ENCODE assay signal across 27 cellular contexts in the genomic region with DNA sequence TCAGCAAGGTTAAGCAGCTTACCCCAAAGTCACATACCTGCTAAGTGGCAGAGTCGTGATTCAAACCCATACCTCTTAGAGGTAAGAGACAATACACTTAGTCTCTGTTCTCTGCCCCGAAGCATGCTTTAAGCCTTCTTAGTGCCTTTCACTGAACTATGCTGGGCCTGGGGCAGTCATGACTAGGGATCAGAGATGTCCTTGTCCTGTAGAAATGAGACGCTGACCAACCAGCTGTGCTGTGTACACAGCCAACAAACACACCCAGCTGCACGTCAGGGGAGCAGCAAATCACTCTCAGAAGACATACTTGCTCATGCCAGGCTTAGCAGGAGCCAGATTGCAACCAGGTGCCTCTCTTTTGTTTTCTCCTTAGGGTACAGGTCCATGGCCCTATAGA.
DNase-seq lines count a peak whose midpoint lies in the region; ATAC-seq and TF ChIP-seq lines count a peak whose summit lies in the region.
"Had no signal": no experiment of that assay in that cellular context is flagged by ENCODE, and none has a peak within 500 bp of the region (broad histone marks: within the 10 kb centered on the region; RNA-seq: fewer than 3 reads in every experiment).

No MANE protein-coding gene starts in this region.

- no peak overlapping the region for H4K8ac ChIP-seq in H9 (replicated peaks; ENCODE audit: insufficient read length, low read depth, low read length)

- no peak overlapping the region for H3K18ac ChIP-seq in H9 (ENCODE audit: insufficient read length, low read depth, low read length)

- H3K4me1 ChIP-seq in H9 (ENCODE audit: insufficient read depth, low read length) (no peaks in the 10 kb centered on the region), endodermal cell (ENCODE audit: control insufficient read depth, insufficient read depth, low read length) (no peaks in the 10 kb centered on the region), upper lobe of right lung (no peaks in the 10 kb centered on the region), body of pancreas (no peaks in the 10 kb centered on the region)
- H3K4me1 ChIP-seq: breast epithelium, gastrocnemius medialis, SJCRH30 had no signal

- no peaks in the 10 kb centered on the region for H3K36me3 ChIP-seq in endodermal cell (ENCODE audit: control insufficient read depth, insufficient read depth, low read length)
- H3K36me3 ChIP-seq in upper lobe of right lung, result no peaks in the 10 kb centered on the region
- H3K36me3 ChIP-seq in body of pancreas (replicated peaks in 1 of 2; ENCODE audit: insufficient read depth in 1 of 2, low read depth in 2 of 2), result no peaks in the 10 kb centered on the region
- H3K36me3 ChIP-seq: breast epithelium, gastrocnemius medialis, SJCRH30, thyroid gland had no signal

- no peak overlapping the region for H3K56ac ChIP-seq in H9 (ENCODE audit: insufficient read length, low read depth, low read length)

- TF ChIP-seq POLR2A in body of pancreas (IDR thresholded peaks at IDR 0.05), result no peak

- H3K27me3 ChIP-seq in H9 (ENCODE audit: insufficient read depth, low read length) (no peaks in the 10 kb centered on the region), endodermal cell (ENCODE audit: control insufficient read depth, insufficient read depth, low read length, poor library complexity, severe bottlenecking) (no peaks in the 10 kb centered on the region), upper lobe of right lung (peaks cover 8% of the 10 kb centered on the region), body of pancreas (peaks cover 0 to 3% of the 10 kb centered on the region in 2 donors)
- H3K27me3 ChIP-seq: SJCRH30, thyroid gland had no signal

- H3K36me3 Mint-ChIP-seq in H9 (ENCODE audit: insufficient read depth in 1 of 3, low read depth in 3 of 3), result no peaks in the 10 kb centered on the region
- no peaks in the 10 kb centered on the region for H3K36me3 Mint-ChIP-seq in endodermal cell (ENCODE audit: low read depth)
- H3K36me3 Mint-ChIP-seq: activated naive CD4-positive, alpha-beta T cell treated with anti-CD3 and anti-CD28 coated beads, Interleukin-2, amount 50 U/mL, for 72 hours; CD4-positive, alpha-beta memory T cell; natural killer cell treated with Interleukin-12 subunit alpha and Interleukin-12 subunit beta and Interleukin-15 and Interleukin-18, amount 100 ng/mL, for 72 hours had no signal

- no CpG with 5 or more reads among the region's 4 CpGs for WGBS in H9 (ENCODE audit: extremely low coverage, insufficient read length, low lambda C conversion rate)
- WGBS in endodermal cell (ENCODE audit: insufficient coverage in 1 of 2, insufficient read length in 1 of 2), 2 experiments, result 71 to 86% methylated on average over 4 of the region's 4 CpGs
- WGBS in body of pancreas, 2 donors, result 47 to 53% methylated on average over 4 of the region's 4 CpGs

- H2BK15ac ChIP-seq in H9 (ENCODE audit: low read depth, low read length), result no peak overlapping the region

- TF ChIP-seq CTCF in H9 (conservative IDR thresholded peaks at IDR 0.05) (no peak), endodermal cell (conservative IDR thresholded peaks at IDR 0.05) (no peak), upper lobe of right lung (IDR thresholded peaks at IDR 0.05) (no peak), body of pancreas (IDR thresholded peaks at IDR 0.05) (no peak)

- no peaks in the 10 kb centered on the region for H3K9me3 ChIP-seq in H9 (ENCODE audit: control insufficient read depth, low read depth, low read length)
- H3K9me3 ChIP-seq in endodermal cell (ENCODE audit: control insufficient read depth, low read length), result no peaks in the 10 kb centered on the region
- no peaks in the 10 kb centered on the region for H3K9me3 ChIP-seq in upper lobe of right lung
- no peaks in the 10 kb centered on the region for H3K9me3 ChIP-seq in body of pancreas
- H3K9me3 ChIP-seq: breast epithelium, gastrocnemius medialis, SJCRH30, thyroid gland had no signal

- no peak overlapping the region for H2AFZ ChIP-seq in H9 (ENCODE audit: low read length)

- H3K4ac ChIP-seq in H9 (ENCODE audit: low read depth, low read length), result no peak overlapping the region

- H3K9ac ChIP-seq in H9 (ENCODE audit: extremely low read depth, insufficient read length, low read length) (no peak overlapping the region), endodermal cell (ENCODE audit: extremely low read depth, low read length, poor library complexity, severe bottlenecking) (no peak overlapping the region)

- no peaks in the 10 kb centered on the region for H3K23me2 ChIP-seq in H9 (ENCODE audit: insufficient read length, low read depth, low read length, poor library complexity, severe bottlenecking)

- H3K4me3 Mint-ChIP-seq in H9 (no peak overlapping the region), endodermal cell (no peak overlapping the region)
- H3K4me3 Mint-ChIP-seq: activated CD4-positive, alpha-beta T cell treated with anti-CD3 and anti-CD28 coated beads, Interleukin-2, amount 10 ng/mL, durations not matched to agents 24 days and 14 days; B cell; CD4-positive, alpha-beta memory T cell; natural killer cell treated with Interleukin-12 subunit alpha and Interleukin-12 subunit beta and Interleukin-15 and Interleukin-18, amount 100 ng/mL, for 72 hours had no signal

- no peak overlapping the region for H3T11ph ChIP-seq in H9 (ENCODE audit: low read length)

- H3K4me3 ChIP-seq in endodermal cell (ENCODE audit: low read length), result no peak overlapping the region
- H3K4me3 ChIP-seq in upper lobe of right lung, result no peak overlapping the region
- no peak overlapping the region for H3K4me3 ChIP-seq in body of pancreas
- H3K4me3 ChIP-seq: breast epithelium, gastrocnemius medialis, SJCRH30, thyroid gland had no signal

- H2BK120ac ChIP-seq in H9 (ENCODE audit: low read depth, low read length, poor library complexity, severe bottlenecking), result no peak overlapping the region

- H4K20me1 ChIP-seq in H9 (ENCODE audit: control insufficient read depth, insufficient read depth, insufficient read length), result no peaks in the 10 kb centered on the region

- H3K27me3 Mint-ChIP-seq in H9 (ENCODE audit: low read depth) (peaks cover 25% of the 10 kb centered on the region), endodermal cell (ENCODE audit: insufficient read depth) (peaks cover 5% of the 10 kb centered on the region)

- no peak overlapping the region for H2AK5ac ChIP-seq in H9 (ENCODE audit: insufficient read length, low read length)

- H3K27ac Mint-ChIP-seq in H9 (no peak overlapping the region), endodermal cell (no peak overlapping the region)
- H3K27ac Mint-ChIP-seq: activated CD4-positive, alpha-beta T cell treated with anti-CD3 and anti-CD28 coated beads, Interleukin-2, amount 10 ng/mL, durations not matched to agents 24 days and 14 days; activated naive CD4-positive, alpha-beta T cell treated with anti-CD3 and anti-CD28 coated beads, Interleukin-2, amount 50 U/mL, for 72 hours; activated T-helper 2 cell treated with anti-CD3 and anti-CD28 coated beads, Interferon-gamma antibody, Interleukin-2, Interleukin-4, amounts not matched to agents 10 μg/mL and 5 μg/mL and 100 μg/mL, durations not matched to agents 14 hours and 24 hours and 36 hours; B cell; CD4-positive, alpha-beta memory T cell; natural killer cell treated with Interleukin-12 subunit alpha and Interleukin-12 subunit beta and Interleukin-15 and Interleukin-18, amount 100 ng/mL, for 72 hours had no signal

- no peak overlapping the region for H4K91ac ChIP-seq in H9 (ENCODE audit: insufficient read length, low read depth, low read length)

- no peak overlapping the region for H3K23ac ChIP-seq in H9 (ENCODE audit: insufficient read length, low read depth, low read length)

- H3K9me3 Mint-ChIP-seq in H9, result no peaks in the 10 kb centered on the region; a peak in 1 of 5 replicates
- no peaks in the 10 kb centered on the region for H3K9me3 Mint-ChIP-seq in endodermal cell
- H3K9me3 Mint-ChIP-seq: activated CD4-positive, alpha-beta T cell treated with anti-CD3 and anti-CD28 coated beads, Interleukin-2, amount 10 ng/mL, durations not matched to agents 24 days and 14 days; activated T-helper 2 cell treated with anti-CD3 and anti-CD28 coated beads, Interferon-gamma antibody, Interleukin-2, Interleukin-4, amounts not matched to agents 10 μg/mL and 5 μg/mL and 100 μg/mL, durations not matched to agents 14 hours and 24 hours and 36 hours; natural killer cell treated with Interleukin-12 subunit alpha and Interleukin-12 subunit beta and Interleukin-15 and Interleukin-18, amount 100 ng/mL, for 72 hours had no signal

- no peak overlapping the region for H2BK12ac ChIP-seq in H9 (ENCODE audit: insufficient read length, low read depth, low read length)

- intact Hi-C loops in upper lobe of right lung (cut with DNase I) (no loop called here), body of pancreas (cut with DNase I) (no loop called here)

- H3K4me1 Mint-ChIP-seq in H9 (peaks cover 6 to 9% of the 10 kb centered on the region in 2 experiments; a peak in 3 of 4 replicates), endodermal cell (peaks cover 6% of the 10 kb centered on the region)
- H3K4me1 Mint-ChIP-seq: B cell; CD4-positive, alpha-beta memory T cell had no signal

- no peaks in the 10 kb centered on the region for H3K79me1 ChIP-seq in H9 (ENCODE audit: insufficient read depth, low read depth, low read length, poor library complexity, severe bottlenecking)

- H2BK5ac ChIP-seq in H9 (ENCODE audit: insufficient read length, low read length), result no peak overlapping the region

- no peak overlapping the region for H3K4me2 ChIP-seq in H9 (ENCODE audit: insufficient read depth, insufficient read length, low read length)

- DNase-seq in COLO668 (lab: John Stamatoyannopoulos, UW; ENCODE audit: unreplicated experiment) (peak; percentile 55), H9 (peak; percentile 14), NCI-H774 (lab: John Stamatoyannopoulos, UW) (peak; percentile 32), endodermal cell (peak; percentile 30), upper lobe of right lung (no peak), T-helper 9 cell (no peak), body of pancreas (no peak)
- DNase-seq: ACHN; activated CD4-positive, alpha-beta T cell treated with anti-CD3 and anti-CD28 coated beads, Interleukin-2, amount 10 ng/mL, durations not matched to agents 24 days and 14 days; activated T-cell treated with anti-CD3 and anti-CD28 coated beads for 4 hours; CD4-positive, alpha-beta memory T cell; gastrocnemius medialis; mammary epithelial cell; MV-4-11; NCI-H1930; SJCRH30; stimulated activated CD4-positive, alpha-beta T cell treated with anti-CD3 and anti-CD28 coated beads, Interleukin-4, amount 100 ng/mL, for 1 hour; T1000; thyroid gland had no signal

- no peak overlapping the region for H3K14ac ChIP-seq in H9 (ENCODE audit: insufficient read depth, low read length)

- no peak for ATAC-seq in upper lobe of right lung
- ATAC-seq in body of pancreas, result no peak
- ATAC-seq in GM21619 (IDR thresholded peaks at IDR 0.05; ENCODE audit: unreplicated experiment), result no peak
- ATAC-seq: activated naive CD4-positive, alpha-beta T cell treated with anti-CD3 and anti-CD28 coated beads, Interleukin-2, amount 50 U/mL, for 72 hours; gastrocnemius medialis; HCT116; natural killer cell treated with Interleukin-12 subunit alpha and Interleukin-12 subunit beta and Interleukin-15 and Interleukin-18, amount 100 ng/mL, for 72 hours had no signal

- H4K5ac ChIP-seq in H9 (ENCODE audit: insufficient read length, low read depth, low read length), result no peak overlapping the region

- no peak overlapping the region for H2BK20ac ChIP-seq in H9 (ENCODE audit: low read depth, low read length, poor library complexity, severe bottlenecking)

- no peaks in the 10 kb centered on the region for H3K79me2 ChIP-seq in H9 (ENCODE audit: insufficient read depth, low read length)

- H3K27ac ChIP-seq in H9 (ENCODE audit: insufficient read length, low read depth, low read length) (no peak overlapping the region), endodermal cell (ENCODE audit: low read depth, low read length) (no peak overlapping the region), upper lobe of right lung (no peak overlapping the region), body of pancreas (no peak overlapping the region)
- H3K27ac ChIP-seq: breast epithelium, gastrocnemius medialis, SJCRH30, VCaP had no signal

Comparison
In these comparisons a context has a peak if more than half of its experiments do, and no peak if none do; other contexts are left out.
1. DNase-seq: peak in COLO668 (single experiment), H9 (single experiment), NCI-H774 (single experiment) and endodermal cell (single experiment); none in upper lobe of right lung (single experiment), T-helper 9 cell (single experiment) and body of pancreas (0 of 4).